Comparison of ENCODE assay signal across 7 cellular contexts in genomic region chr10:69644658-69645295, GRCh38. TPM values are rescaled to one million over a fixed set of nuclear protein-coding genes. Genes with fewer than 3 reads are reported as not detected.
DNase-seq lines count a peak whose midpoint lies in the region; ATAC-seq and TF ChIP-seq lines count a peak whose summit lies in the region.

No MANE protein-coding gene starts in this region.

- no peaks in the 10 kb centered on the region for H3K27me3 ChIP-seq in colonic mucosa
- H3K27me3 ChIP-seq in right lobe of liver: no peaks in the 10 kb centered on the region

- H3K36me3 ChIP-seq in colonic mucosa (no peaks in the 10 kb centered on the region), right lobe of liver (no peaks in the 10 kb centered on the region)

- H3K27ac ChIP-seq in colonic mucosa: no peak overlapping the region
- H3K27ac ChIP-seq in right lobe of liver: no peak overlapping the region

- H3K4me3 ChIP-seq in colonic mucosa (no peak overlapping the region), right lobe of liver (no peak overlapping the region)

- intact Hi-C loops in colonic mucosa (cut with DNase I): loop anchor here (1.0 to 10.0 kb wide), 2 partner anchors 72 to 270 kb away; no protein-coding TSS in a partner anchor
- intact Hi-C loops in right lobe of liver (cut with DNase I): loop anchor here (5.0 kb wide), 1 partner anchor 73 kb away; no protein-coding TSS in a partner anchor

- peak; percentile 76 for TF ChIP-seq CTCF in colonic mucosa (IDR thresholded peaks at IDR 0.05)
- peak; percentile 82 to 91 (median 86) for TF ChIP-seq CTCF in right lobe of liver (IDR thresholded peaks at IDR 0.05)

- 33% methylated on average over 3 of the region's 13 CpGs for WGBS in right lobe of liver (ENCODE audit: insufficient coverage, low coverage, low lambda C conversion rate, missing lambda C conversion rate)

- no peak for TF ChIP-seq POLR2A in right lobe of liver (IDR thresholded peaks at IDR 0.05)

- no peaks in the 10 kb centered on the region for H3K4me1 ChIP-seq in colonic mucosa
- no peaks in the 10 kb centered on the region for H3K4me1 ChIP-seq in right lobe of liver

- H3K9me3 ChIP-seq in colonic mucosa (no peaks in the 10 kb centered on the region), right lobe of liver (no peaks in the 10 kb centered on the region)

- H3K9ac ChIP-seq in colonic mucosa (ENCODE audit: low read depth in 2 of 2, low read length in 2 of 2): no peak overlapping the region

- peak; percentile 86 for ATAC-seq in SK-N-SH treated with all-trans-retinoic acid at 6 μM for 48 hours
- peak; percentile 75 to 91 (median 84) for ATAC-seq in right lobe of liver

- peak; percentile 21 for DNase-seq in GDM1 (lab: John Stamatoyannopoulos, UW)
- DNase-seq in KG1 (lab: John Stamatoyannopoulos, UW): peak; percentile 37
- DNase-seq in colonic mucosa: peak; percentile 57
- peak; percentile 59 to 70 (median 65) for DNase-seq in right lobe of liver
- peak; percentile 11 for DNase-seq in stimulated activated naive CD4-positive, alpha-beta T cell treated with Interleukin-2 at 50 U/mL for 16 hours (lab: John Stamatoyannopoulos, UW)
- DNase-seq in NCI-H1048 (lab: John Stamatoyannopoulos, UW): no peak

TF ChIP-seq in SK-N-SH treated with all-trans-retinoic acid at 6 μM for 48 hours, 23 proteins besides CTCF, POLR2A, EP300 and RAD21:
- TF ChIP-seq ISL1 (CRISPR knock-in tag; IDR thresholded peaks at IDR 0.05) (no peak), BACH2 (CRISPR knock-in tag; IDR thresholded peaks at IDR 0.05; ENCODE audit: borderline replicate concordance) (no peak), ZNF70 (CRISPR knock-in tag; IDR thresholded peaks at IDR 0.05) (no peak)
TF ChIP-seq in SK-N-SH treated with all-trans-retinoic acid at 6 μM for 48 hours: peak in this region for 0.

RNA-seq across cellular contexts. Expression of gene FAM241B, which starts 14.7 kb away (rescaled TPM):
- 1 to 10 TPM; 4.2 to 4.5 TPM for total RNA-seq in colonic mucosa
- 1 to 10 TPM in 5 of 6 experiments, under 1 TPM in 1; 0.74 to 3.9 (median 1.5) TPM for total RNA-seq in right lobe of liver
